8 cellular contexts compared by ENCODE assay signal in genomic region chr1:12173631-12174121, GRCh38. TPM values are rescaled to one million over a fixed set of nuclear protein-coding genes. Genes with fewer than 3 reads are reported as not detected.
A peak's percentile ranks its signal among the peaks of the same experiment; 100 is the strongest.
DNase-seq lines count a peak whose midpoint lies in the region; ATAC-seq and TF ChIP-seq lines count a peak whose summit lies in the region.

No MANE protein-coding gene starts in this region.

- H3K27ac ChIP-seq in liver (ENCODE audit: low read depth in 1 of 2, low read length in 2 of 2) = peak overlapping the region; percentile 53 to 74

- no peaks in the 10 kb centered on the region for H3K27me3 ChIP-seq in liver (ENCODE audit: control insufficient read depth in 4 of 4, insufficient read depth in 4 of 4, low read length in 3 of 4)

- TF ChIP-seq CTCF in liver (IDR thresholded peaks at IDR 0.05; ENCODE audit: low read depth, low read length, missing input control) (no peak), mesothelial cell of epicardium (IDR thresholded peaks at IDR 0.05; ENCODE audit: unreplicated experiment) (no peak)

- H3K36me3 ChIP-seq in liver (ENCODE audit: control insufficient read depth in 4 of 4, insufficient read depth in 3 of 4, low read depth in 1 of 4, low read length in 3 of 4) = no peaks in the 10 kb centered on the region

- H3K4me1 Mint-ChIP-seq in mesothelial cell of epicardium = peaks cover 14% of the 10 kb centered on the region

- no peak overlapping the region for H3K4me3 ChIP-seq in liver (ENCODE audit: low read depth in 1 of 3, low read length in 3 of 3)

- ATAC-seq in HG02759 (IDR thresholded peaks at IDR 0.05; ENCODE audit: unreplicated experiment) (no peak), HG03196 (IDR thresholded peaks at IDR 0.05; ENCODE audit: unreplicated experiment) (no peak)

- H3K36me3 Mint-ChIP-seq in mesothelial cell of epicardium = no peaks in the 10 kb centered on the region

- no peaks in the 10 kb centered on the region for H3K9me3 ChIP-seq in liver (ENCODE audit: control insufficient read depth in 4 of 4, low read length in 3 of 4)

- H3K27me3 Mint-ChIP-seq in mesothelial cell of epicardium (ENCODE audit: low read depth) = peaks cover 21% of the 10 kb centered on the region

- TF ChIP-seq RAD21 in liver (IDR thresholded peaks at IDR 0.05) = no peak

- no peaks in the 10 kb centered on the region for H3K9me3 Mint-ChIP-seq in mesothelial cell of epicardium

- no peak overlapping the region for H3K27ac Mint-ChIP-seq in mesothelial cell of epicardium

- H3K9ac ChIP-seq in liver (ENCODE audit: low read depth in 1 of 2, low read length in 2 of 2) = peak overlapping the region in 1 of 2 donors; percentile 4

- WGBS in liver = 65% methylated on average over 11 of the region's 11 CpGs

- peaks cover 14 to 75% (median 37%) of the 10 kb centered on the region in 4 donors for H3K4me1 ChIP-seq in liver (ENCODE audit: control insufficient read depth in 4 of 4, insufficient read depth in 4 of 4, low read length in 3 of 4)

- H3K4me3 Mint-ChIP-seq in mesothelial cell of epicardium = no peak overlapping the region

- peak; percentile 70 for DNase-seq in NOMO-1 treated with DMSO at 0.1 percent for 48 hours (lab: John Stamatoyannopoulos, UW; ENCODE audit: unreplicated experiment)
- DNase-seq in activated T-helper 1 cell treated with anti-CD3 and anti-CD28 coated beads, Interleukin-2, amount 50 U/mL, for 16 hours (ENCODE audit: low read depth in 1 of 2, low spot score in 1 of 2) = peak; percentile 74 to 77
- peak; percentile 88 to 95 for DNase-seq in stimulated activated CD8-positive, alpha-beta memory T cell treated with anti-CD3 and anti-CD28 coated beads, Interleukin-4, amount 100 ng/mL, for 1 hour (ENCODE audit: low read depth in 2 of 2, low spot score in 1 of 2)
- DNase-seq in cortex of kidney (lab: John Stamatoyannopoulos, UW) = no peak
- DNase-seq in mesothelial cell of epicardium (ENCODE audit: low spot score in 2 of 2, unreplicated experiment in 2 of 2) = no peak

TF ChIP-seq in liver, 16 proteins besides CTCF, POLR2A, EP300 and RAD21:
- no peak for TF ChIP-seq FOXA2 (IDR thresholded peaks at IDR 0.05)
- TF ChIP-seq EGR1 (IDR thresholded peaks at IDR 0.05; ENCODE audit: low read depth in 2 of 2) = no peak
- TF ChIP-seq NR2F2 (IDR thresholded peaks at IDR 0.05) = peak; percentile 36
- TF ChIP-seq, protein P1, sequence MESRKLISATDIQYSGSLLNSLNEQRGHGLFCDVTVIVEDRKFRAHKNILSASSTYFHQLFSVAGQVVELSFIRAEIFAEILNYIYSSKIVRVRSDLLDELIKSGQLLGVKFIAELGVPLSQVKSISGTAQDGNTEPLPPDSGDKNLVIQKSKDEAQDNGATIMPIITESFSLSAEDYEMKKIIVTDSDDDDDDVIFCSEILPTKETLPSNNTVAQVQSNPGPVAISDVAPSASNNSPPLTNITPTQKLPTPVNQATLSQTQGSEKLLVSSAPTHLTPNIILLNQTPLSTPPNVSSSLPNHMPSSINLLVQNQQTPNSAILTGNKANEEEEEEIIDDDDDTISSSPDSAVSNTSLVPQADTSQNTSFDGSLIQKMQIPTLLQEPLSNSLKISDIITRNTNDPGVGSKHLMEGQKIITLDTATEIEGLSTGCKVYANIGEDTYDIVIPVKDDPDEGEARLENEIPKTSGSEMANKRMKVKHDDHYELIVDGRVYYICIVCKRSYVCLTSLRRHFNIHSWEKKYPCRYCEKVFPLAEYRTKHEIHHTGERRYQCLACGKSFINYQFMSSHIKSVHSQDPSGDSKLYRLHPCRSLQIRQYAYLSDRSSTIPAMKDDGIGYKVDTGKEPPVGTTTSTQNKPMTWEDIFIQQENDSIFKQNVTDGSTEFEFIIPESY (IDR thresholded peaks at IDR 0.05) = no peak
- peak; percentile 43 for TF ChIP-seq SP1 (IDR thresholded peaks at IDR 0.05)
- TF ChIP-seq RXRA (IDR thresholded peaks at IDR 0.05) = peak; percentile 29 to 50
- TF ChIP-seq, protein P2, sequence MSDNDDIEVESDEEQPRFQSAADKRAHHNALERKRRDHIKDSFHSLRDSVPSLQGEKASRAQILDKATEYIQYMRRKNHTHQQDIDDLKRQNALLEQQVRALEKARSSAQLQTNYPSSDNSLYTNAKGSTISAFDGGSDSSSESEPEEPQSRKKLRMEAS (IDR thresholded peaks at IDR 0.05) = no peak
- TF ChIP-seq, protein P3, sequence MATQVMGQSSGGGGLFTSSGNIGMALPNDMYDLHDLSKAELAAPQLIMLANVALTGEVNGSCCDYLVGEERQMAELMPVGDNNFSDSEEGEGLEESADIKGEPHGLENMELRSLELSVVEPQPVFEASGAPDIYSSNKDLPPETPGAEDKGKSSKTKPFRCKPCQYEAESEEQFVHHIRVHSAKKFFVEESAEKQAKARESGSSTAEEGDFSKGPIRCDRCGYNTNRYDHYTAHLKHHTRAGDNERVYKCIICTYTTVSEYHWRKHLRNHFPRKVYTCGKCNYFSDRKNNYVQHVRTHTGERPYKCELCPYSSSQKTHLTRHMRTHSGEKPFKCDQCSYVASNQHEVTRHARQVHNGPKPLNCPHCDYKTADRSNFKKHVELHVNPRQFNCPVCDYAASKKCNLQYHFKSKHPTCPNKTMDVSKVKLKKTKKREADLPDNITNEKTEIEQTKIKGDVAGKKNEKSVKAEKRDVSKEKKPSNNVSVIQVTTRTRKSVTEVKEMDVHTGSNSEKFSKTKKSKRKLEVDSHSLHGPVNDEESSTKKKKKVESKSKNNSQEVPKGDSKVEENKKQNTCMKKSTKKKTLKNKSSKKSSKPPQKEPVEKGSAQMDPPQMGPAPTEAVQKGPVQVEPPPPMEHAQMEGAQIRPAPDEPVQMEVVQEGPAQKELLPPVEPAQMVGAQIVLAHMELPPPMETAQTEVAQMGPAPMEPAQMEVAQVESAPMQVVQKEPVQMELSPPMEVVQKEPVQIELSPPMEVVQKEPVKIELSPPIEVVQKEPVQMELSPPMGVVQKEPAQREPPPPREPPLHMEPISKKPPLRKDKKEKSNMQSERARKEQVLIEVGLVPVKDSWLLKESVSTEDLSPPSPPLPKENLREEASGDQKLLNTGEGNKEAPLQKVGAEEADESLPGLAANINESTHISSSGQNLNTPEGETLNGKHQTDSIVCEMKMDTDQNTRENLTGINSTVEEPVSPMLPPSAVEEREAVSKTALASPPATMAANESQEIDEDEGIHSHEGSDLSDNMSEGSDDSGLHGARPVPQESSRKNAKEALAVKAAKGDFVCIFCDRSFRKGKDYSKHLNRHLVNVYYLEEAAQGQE (IDR thresholded peaks at IDR 0.05) = no peak

RNA-seq across cellular contexts. Expression of gene TNFRSF1B, which starts 6.9 kb away (rescaled TPM):
- total RNA-seq in liver = 10 to 100 TPM; 16.0 to 16.9 TPM
- polyA plus RNA-seq in liver = 10 to 100 TPM in 1 of 2 donors, 1 to 10 TPM in 1; 7.2 to 19.6 TPM
- total RNA-seq in mesothelial cell of epicardium = 2.9 to 3.1 TPM (median 2.9 TPM) in 3 replicates

RNA-seq across cellular contexts. Expression of gene VPS13D, which starts 56.2 kb away (rescaled TPM):
- total RNA-seq in liver = 10 to 100 TPM; 14.5 to 68.3 TPM
- polyA plus RNA-seq in liver = 10 to 100 TPM; 10.2 to 10.7 TPM
- 71.6 to 77.8 TPM (median 77.4 TPM) in 3 replicates for total RNA-seq in mesothelial cell of epicardium

Comparison
In these comparisons a context has a peak if more than half of its experiments do, and no peak if none do; other contexts are left out.
1. DNase-seq: peak in NOMO-1 treated with DMSO at 0.1 percent for 48 hours (single experiment), activated T-helper 1 cell treated with anti-CD3 and anti-CD28 coated beads, Interleukin-2, amount 50 U/mL, for 16 hours (2 of 2) and stimulated activated CD8-positive, alpha-beta memory T cell treated with anti-CD3 and anti-CD28 coated beads, Interleukin-4, amount 100 ng/mL, for 1 hour (2 of 2); none in cortex of kidney (single experiment) and mesothelial cell of epicardium (0 of 2).